1 cellular context compared by ENCODE assay signal in genomic region chr11:130882138-130882551, GRCh38.
TF ChIP-seq lines count a peak whose summit lies in the region.

No MANE protein-coding gene starts in this region.

TF ChIP-seq in SK-N-SH, 30 proteins besides CTCF, POLR2A, EP300 and RAD21:
- TF ChIP-seq, protein P1, sequence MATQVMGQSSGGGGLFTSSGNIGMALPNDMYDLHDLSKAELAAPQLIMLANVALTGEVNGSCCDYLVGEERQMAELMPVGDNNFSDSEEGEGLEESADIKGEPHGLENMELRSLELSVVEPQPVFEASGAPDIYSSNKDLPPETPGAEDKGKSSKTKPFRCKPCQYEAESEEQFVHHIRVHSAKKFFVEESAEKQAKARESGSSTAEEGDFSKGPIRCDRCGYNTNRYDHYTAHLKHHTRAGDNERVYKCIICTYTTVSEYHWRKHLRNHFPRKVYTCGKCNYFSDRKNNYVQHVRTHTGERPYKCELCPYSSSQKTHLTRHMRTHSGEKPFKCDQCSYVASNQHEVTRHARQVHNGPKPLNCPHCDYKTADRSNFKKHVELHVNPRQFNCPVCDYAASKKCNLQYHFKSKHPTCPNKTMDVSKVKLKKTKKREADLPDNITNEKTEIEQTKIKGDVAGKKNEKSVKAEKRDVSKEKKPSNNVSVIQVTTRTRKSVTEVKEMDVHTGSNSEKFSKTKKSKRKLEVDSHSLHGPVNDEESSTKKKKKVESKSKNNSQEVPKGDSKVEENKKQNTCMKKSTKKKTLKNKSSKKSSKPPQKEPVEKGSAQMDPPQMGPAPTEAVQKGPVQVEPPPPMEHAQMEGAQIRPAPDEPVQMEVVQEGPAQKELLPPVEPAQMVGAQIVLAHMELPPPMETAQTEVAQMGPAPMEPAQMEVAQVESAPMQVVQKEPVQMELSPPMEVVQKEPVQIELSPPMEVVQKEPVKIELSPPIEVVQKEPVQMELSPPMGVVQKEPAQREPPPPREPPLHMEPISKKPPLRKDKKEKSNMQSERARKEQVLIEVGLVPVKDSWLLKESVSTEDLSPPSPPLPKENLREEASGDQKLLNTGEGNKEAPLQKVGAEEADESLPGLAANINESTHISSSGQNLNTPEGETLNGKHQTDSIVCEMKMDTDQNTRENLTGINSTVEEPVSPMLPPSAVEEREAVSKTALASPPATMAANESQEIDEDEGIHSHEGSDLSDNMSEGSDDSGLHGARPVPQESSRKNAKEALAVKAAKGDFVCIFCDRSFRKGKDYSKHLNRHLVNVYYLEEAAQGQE (IDR thresholded peaks at IDR 0.05; ENCODE audit: low read depth, low read length): no peak
- TF ChIP-seq FOXM1 (IDR thresholded peaks at IDR 0.05; ENCODE audit: low read depth) (no peak), USF2 (IDR thresholded peaks at IDR 0.05; ENCODE audit: borderline replicate concordance, low read depth, low read length) (no peak), TCF12 (IDR thresholded peaks at IDR 0.05) (no peak), SMC3 (IDR thresholded peaks at IDR 0.05; ENCODE audit: low read depth, low read length) (no peak), JUND (IDR thresholded peaks at IDR 0.05) (no peak), RFX5 (IDR thresholded peaks at IDR 0.05; ENCODE audit: low read length) (no peak), ELF1 (IDR thresholded peaks at IDR 0.05) (no peak), FOSL2 (IDR thresholded peaks at IDR 0.05; ENCODE audit: borderline replicate concordance, low read depth) (no peak), TEAD4 (IDR thresholded peaks at IDR 0.05; ENCODE audit: borderline replicate concordance, insufficient read depth) (no peak), MAX (IDR thresholded peaks at IDR 0.05; ENCODE audit: low read depth) (no peak), RXRA (IDR thresholded peaks at IDR 0.05; ENCODE audit: borderline replicate concordance, low read depth) (no peak), PBX3 (IDR thresholded peaks at IDR 0.05) (no peak)
